ENCODE assay signal across 8 cellular contexts in genomic region chr2:10709290-10709939, GRCh38. TPM values are rescaled to one million over a fixed set of nuclear protein-coding genes. Genes with fewer than 3 reads are reported as not detected.
DNase-seq lines count a peak whose midpoint lies in the region; ATAC-seq and TF ChIP-seq lines count a peak whose summit lies in the region.

No MANE protein-coding gene starts in this region.

- TF ChIP-seq CTCF in LNCaP clone FGC (IDR thresholded peaks at IDR 0.05; ENCODE audit: control insufficient read depth, extremely low read depth, insufficient read depth), result peak; percentile 72
- no peak for TF ChIP-seq CTCF in esophagus muscularis mucosa (IDR thresholded peaks at IDR 0.05)

- intact Hi-C loops in esophagus muscularis mucosa (cut with DNase I), result no loop called here

- no peak for TF ChIP-seq POLR2A in esophagus muscularis mucosa (IDR thresholded peaks at IDR 0.05; ENCODE audit: low read depth)

- H3K4me1 ChIP-seq in esophagus muscularis mucosa, result no peaks in the 10 kb centered on the region

- ATAC-seq in GM19023 (IDR thresholded peaks at IDR 0.05; ENCODE audit: unreplicated experiment), result no peak
- no peak for ATAC-seq in HG03135 (IDR thresholded peaks at IDR 0.05; ENCODE audit: unreplicated experiment)

- peak; percentile 41 for DNase-seq in DMS153 treated with DMSO at 0.1 percent for 48 hours (lab: John Stamatoyannopoulos, UW; ENCODE audit: unreplicated experiment)
- DNase-seq in LNCaP clone FGC (ENCODE audit: low read depth), result no peak
- DNase-seq in SK-N-DZ (ENCODE audit: low spot score), result peak; percentile 27
- peak; percentile 39 for DNase-seq in kidney tubule cell (ENCODE audit: low spot score)
- DNase-seq in SIG-M5 treated with dmso at 0.1 percent for 504 hours (lab: John Stamatoyannopoulos, UW; ENCODE audit: unreplicated experiment), result no peak
- no peak for DNase-seq in esophagus muscularis mucosa (ENCODE audit: extremely low spot score)

- TF ChIP-seq EP300 in esophagus muscularis mucosa (IDR thresholded peaks at IDR 0.05), result no peak

- no peaks in the 10 kb centered on the region for H3K9me3 ChIP-seq in esophagus muscularis mucosa

- 22% methylated on average over 6 of the region's 7 CpGs for WGBS in esophagus muscularis mucosa

- no peaks in the 10 kb centered on the region for H3K36me3 ChIP-seq in esophagus muscularis mucosa

- no peak overlapping the region for H3K4me3 ChIP-seq in LNCaP clone FGC (ENCODE audit: low read depth, low read length)
- no peak overlapping the region for H3K4me3 ChIP-seq in esophagus muscularis mucosa

- no peak overlapping the region for H3K27ac ChIP-seq in esophagus muscularis mucosa (replicated peaks in 1 of 4)

- peaks cover 0 to 63% (median 3%) of the 10 kb centered on the region in 4 donors for H3K27me3 ChIP-seq in esophagus muscularis mucosa

RNA-seq across cellular contexts. Expression of gene ATP6V1C2, which starts 12.0 kb away (rescaled TPM):
- 0.14 and 0.16 TPM in 2 replicates for polyA plus RNA-seq in SK-N-DZ (2014; cell fraction: cytosol; rRNA removed)
- polyA plus RNA-seq in SK-N-DZ (2014; cell fraction: nucleus; rRNA removed), result 0.32 TPM in 1 of 2 replicates, not detected in the other
- under 1 TPM in 1 of 4 donors, not detected in 3; 0.17 TPM for total RNA-seq in esophagus muscularis mucosa

RNA-seq across cellular contexts. Expression of gene NOL10, which starts 19.6 kb away (rescaled TPM):
- polyA plus RNA-seq in SK-N-DZ (2014; cell fraction: cytosol; rRNA removed), result 26.4 and 30.8 TPM in 2 replicates
- polyA plus RNA-seq in SK-N-DZ (2014; cell fraction: nucleus; rRNA removed), result 19.9 and 23.3 TPM in 2 replicates
- total RNA-seq in esophagus muscularis mucosa, result 10 to 100 TPM; 20.2 to 33.0 (median 24.0) TPM

Comparison
In these comparisons a context has a peak if more than half of its experiments do, and no peak if none do; other contexts are left out.
1. DNase-seq: peak in DMS153 treated with DMSO at 0.1 percent for 48 hours (single experiment), SK-N-DZ (single experiment) and kidney tubule cell (single experiment); none in LNCaP clone FGC (single experiment), SIG-M5 treated with dmso at 0.1 percent for 504 hours (single experiment) and esophagus muscularis mucosa (single experiment).